Comparison of ENCODE assay signal across 19 cellular contexts in genomic region chr19:54312011-54312410, GRCh38. TPM values are rescaled to one million over a fixed set of nuclear protein-coding genes. Genes with fewer than 3 reads are reported as not detected.
DNase-seq lines count a peak whose midpoint lies in the region; ATAC-seq, FAIRE-seq and TF ChIP-seq lines count a peak whose summit lies in the region.
"Had no signal": no experiment of that assay in that cellular context is flagged by ENCODE, and none has a peak within 500 bp of the region (broad histone marks: within the 10 kb centered on the region; RNA-seq: fewer than 3 reads in every experiment).

No MANE protein-coding gene starts in this region.

- TF ChIP-seq POLR2A in A549 (IDR thresholded peaks at IDR 0.05; ENCODE audit: low read length): no peak

- H3K4me1 ChIP-seq in A549 (no peaks in the 10 kb centered on the region), lower lobe of right lung (no peaks in the 10 kb centered on the region), foreskin keratinocyte (no peaks in the 10 kb centered on the region)
- H3K4me1 ChIP-seq: Caco-2, HAP-1 had no signal

- H3K9me3 Mint-ChIP-seq in CD14-positive monocyte: peaks cover 0 to 7% (median 0%) of the 10 kb centered on the region in 7 donors
- no peaks in the 10 kb centered on the region for H3K9me3 Mint-ChIP-seq in effector memory CD8-positive, alpha-beta T cell
- H3K9me3 Mint-ChIP-seq: CD8-positive, alpha-beta memory T cell had no signal

- TF ChIP-seq EP300 in A549 (IDR thresholded peaks at IDR 0.05): no peak

- POLR2A ChIA-PET in A549 (lab: Yijun Ruan, JAX): no interaction called here

- H3K9me3 ChIP-seq in A549 (no peaks in the 10 kb centered on the region), lower lobe of right lung (no peaks in the 10 kb centered on the region)
- H3K9me3 ChIP-seq: Caco-2, HAP-1 had no signal

- DNase-seq in A549 (ENCODE audit: low read depth in 1 of 2, low spot score in 1 of 2): no peak
- DNase-seq in CD14-positive monocyte (ENCODE audit: low spot score): no peak
- DNase-seq in lower lobe of right lung: no peak
- peak; percentile 56 for DNase-seq in posterior vena cava (ENCODE audit: low spot score)
- no peak for DNase-seq in effector memory CD8-positive, alpha-beta T cell
- DNase-seq in NCI-H82 (lab: John Stamatoyannopoulos, UW): no peak
- DNase-seq in foreskin keratinocyte: no peak
- no peak for DNase-seq in NCI-H345 treated with DMSO at 0.1 percent for 48 hours (lab: John Stamatoyannopoulos, UW; ENCODE audit: unreplicated experiment)
- DNase-seq: 8988T; ACHN; Caco-2; CD8-positive, alpha-beta memory T cell; DMS53; GF-D8; GOT3 had no signal

- TF ChIP-seq CTCF in A549 (IDR thresholded peaks at IDR 0.05) (no peak), CD14-positive monocyte (IDR thresholded peaks at IDR 0.05) (no peak), lower lobe of right lung (IDR thresholded peaks at IDR 0.05) (no peak), foreskin keratinocyte (conservative IDR thresholded peaks at IDR 0.05) (no peak)

- no peak overlapping the region for H3K4me2 ChIP-seq in A549

- no peak overlapping the region for H3K27ac ChIP-seq in A549
- H3K27ac ChIP-seq in lower lobe of right lung: peak overlapping the region; percentile 58
- H3K27ac ChIP-seq in foreskin keratinocyte: no peak overlapping the region

- no peak for FAIRE-seq in A549 (lab: Jason Lieb, UNC)
- FAIRE-seq: GM19239, HepG2, HTR-8/SVneo had no signal

- WGBS in A549 (ENCODE audit: missing lambda C conversion rate): 24% methylated on average over 4 of the region's 6 CpGs

- H3K4me3 Mint-ChIP-seq in CD14-positive monocyte: peak overlapping the region; percentile 97 to 98
- H3K4me3 Mint-ChIP-seq in effector memory CD8-positive, alpha-beta T cell: no peak overlapping the region
- H3K4me3 Mint-ChIP-seq: CD8-positive, alpha-beta memory T cell had no signal

- no peak overlapping the region for H3K4me3 ChIP-seq in A549
- peak overlapping the region; percentile 25 for H3K4me3 ChIP-seq in lower lobe of right lung
- H3K4me3 ChIP-seq: HAP-1 had no signal

- CTCF ChIA-PET in A549 (lab: Yijun Ruan, JAX): interaction anchor here (1.4 to 2.0 kb wide), 2 partner anchors 79 kb away, joined by 4 to 8 read pairs; no protein-coding TSS in a partner anchor

- H3K27me3 ChIP-seq in lower lobe of right lung (ENCODE audit: low read depth) (peaks cover 31% of the 10 kb centered on the region), foreskin keratinocyte (no peaks in the 10 kb centered on the region)

- H3K27me3 Mint-ChIP-seq in CD14-positive monocyte (ENCODE audit: low read depth in 3 of 3): peaks cover 3 to 6% (median 4%) of the 10 kb centered on the region in 3 donors
- peaks cover 50 to 78% of the 10 kb centered on the region in 2 donors for H3K27me3 Mint-ChIP-seq in effector memory CD8-positive, alpha-beta T cell

- peak overlapping the region; percentile 97 to 100 (median 98) for H3K27ac Mint-ChIP-seq in CD14-positive monocyte
- no peak overlapping the region for H3K27ac Mint-ChIP-seq in effector memory CD8-positive, alpha-beta T cell

- no peak for TF ChIP-seq RAD21 in A549 (conservative IDR thresholded peaks at IDR 0.05 in 1 of 2, IDR thresholded peaks at IDR 0.05 in 1 of 2)

- ATAC-seq in A549: peak; percentile 14 to 28; a peak in 1 of 6 replicates
- no peak for ATAC-seq in lower lobe of right lung
- no peak for ATAC-seq in effector memory CD8-positive, alpha-beta T cell (replicated peaks)
- no peak for ATAC-seq in foreskin keratinocyte
- ATAC-seq: HepG2 had no signal

- peaks cover 39 to 45% of the 10 kb centered on the region in 2 donors for H3K36me3 Mint-ChIP-seq in CD14-positive monocyte
- peaks cover 2% of the 10 kb centered on the region for H3K36me3 Mint-ChIP-seq in effector memory CD8-positive, alpha-beta T cell (ENCODE audit: insufficient read depth)
- H3K36me3 Mint-ChIP-seq: CD8-positive, alpha-beta memory T cell had no signal

- intact Hi-C loops in CD14-positive monocyte (cut with micrococcal nuclease): loop anchor here (5.0 to 10.0 kb wide), 2 partner anchors 35 to 47 kb away; no protein-coding TSS in a partner anchor
- intact Hi-C loops in lower lobe of right lung (cut with DNase I): no loop called here
- intact Hi-C loops in posterior vena cava (cut with DNase I): no loop called here

- H3K4me1 Mint-ChIP-seq in CD14-positive monocyte: peaks cover 68% of the 10 kb centered on the region
- H3K4me1 Mint-ChIP-seq in effector memory CD8-positive, alpha-beta T cell (ENCODE audit: low read depth in 2 of 2): peaks cover 0 to 2% of the 10 kb centered on the region in 2 donors
- H3K4me1 Mint-ChIP-seq: CD8-positive, alpha-beta memory T cell had no signal

- H3K36me3 ChIP-seq in lower lobe of right lung: no peaks in the 10 kb centered on the region
- H3K36me3 ChIP-seq: HAP-1 had no signal

TF ChIP-seq in A549, 52 proteins besides CTCF, POLR2A, EP300 and RAD21 (continues in another document):
- TF ChIP-seq CBX8 (IDR thresholded peaks at IDR 0.05): no peak
- TF ChIP-seq EHMT2 (IDR thresholded peaks at IDR 0.05; ENCODE audit: low read depth): no peak
- no peak for TF ChIP-seq BHLHE40 (IDR thresholded peaks at IDR 0.05; ENCODE audit: low read depth, low read length)
- no peak for TF ChIP-seq JUN (IDR thresholded peaks at IDR 0.05)
- TF ChIP-seq EHF (CRISPR knock-in tag; IDR thresholded peaks at IDR 0.05): no peak
- TF ChIP-seq CEBPB (IDR thresholded peaks at IDR 0.05): no peak
- TF ChIP-seq HOXB5 (CRISPR knock-in tag; IDR thresholded peaks at IDR 0.05): no peak
- TF ChIP-seq, protein P1, sequence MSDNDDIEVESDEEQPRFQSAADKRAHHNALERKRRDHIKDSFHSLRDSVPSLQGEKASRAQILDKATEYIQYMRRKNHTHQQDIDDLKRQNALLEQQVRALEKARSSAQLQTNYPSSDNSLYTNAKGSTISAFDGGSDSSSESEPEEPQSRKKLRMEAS (IDR thresholded peaks at IDR 0.05): no peak
- TF ChIP-seq BCL3 (IDR thresholded peaks at IDR 0.05): no peak
- no peak for TF ChIP-seq HEYL (CRISPR knock-in tag; IDR thresholded peaks at IDR 0.05)

RNA-seq across cellular contexts. Expression of gene LILRA5, which starts 1.0 kb away (rescaled TPM):
- polyA plus RNA-seq in A549 (2011; rRNA removed) (not detected in 2 replicates), A549 (2017; fragmentation: RNase III; extraction: RNeasy Plus Mini Kit Qiagen cat#74134 plus additional on column Dnase treatment) (not detected in 3 replicates), CD14-positive monocyte (100 to 1,000 TPM; 516 to 580 TPM), foreskin keratinocyte (not detected in 2 replicates)
- polyA plus RNA-seq in A549 (2012; cell fraction: cytosol; rRNA removed): not detected in 2 replicates
- not detected in 2 replicates for polyA plus RNA-seq in A549 (2012; cell fraction: nucleus; rRNA removed)
- polyA minus RNA-seq in A549 (2011; rRNA and poly(A)+ RNA removed): not detected in 2 replicates
- total RNA-seq in lower lobe of right lung (21.9 TPM), posterior vena cava (10 to 100 TPM in 1 of 2 donors, 1 to 10 TPM in 1; 6.2 to 11.7 TPM), foreskin keratinocyte (not detected in 2 replicates)
- total RNA-seq: Caco-2; CD8-positive, alpha-beta memory T cell; HepG2 had no signal
- polyA plus RNA-seq: CD8-positive, alpha-beta memory T cell; HepG2 had no signal

RNA-seq across cellular contexts. Expression of gene LILRA4, which starts 27.0 kb away (rescaled TPM):
- polyA plus RNA-seq in A549 (2011; rRNA removed) (not detected in 2 replicates), A549 (2017; fragmentation: RNase III; extraction: RNeasy Plus Mini Kit Qiagen cat#74134 plus additional on column Dnase treatment) (not detected in 3 replicates), CD14-positive monocyte (1 to 10 TPM; 2.2 to 3.4 TPM), foreskin keratinocyte (not detected in 2 replicates)
- not detected in 2 replicates for polyA plus RNA-seq in A549 (2012; cell fraction: cytosol; rRNA removed)
- polyA plus RNA-seq in A549 (2012; cell fraction: nucleus; rRNA removed): not detected in 2 replicates
- not detected in 2 replicates for polyA minus RNA-seq in A549 (2011; rRNA and poly(A)+ RNA removed)
- total RNA-seq in lower lobe of right lung (6.6 TPM), posterior vena cava (under 1 TPM in 1 of 2 donors, not detected in 1; 0.57 TPM), foreskin keratinocyte (not detected in 2 replicates)
- total RNA-seq: Caco-2; CD8-positive, alpha-beta memory T cell; HepG2 had no signal
- polyA plus RNA-seq: CD8-positive, alpha-beta memory T cell had no signal

RNA-seq across cellular contexts. Expression of gene LILRB2, which starts 31.1 kb away (rescaled TPM):
- polyA plus RNA-seq in A549 (2011; rRNA removed) (not detected in 2 replicates), A549 (2017; fragmentation: RNase III; extraction: RNeasy Plus Mini Kit Qiagen cat#74134 plus additional on column Dnase treatment) (not detected in 3 replicates), CD14-positive monocyte (100 to 1,000 TPM; 111 to 172 TPM), foreskin keratinocyte (not detected in 2 replicates)
- not detected in 2 replicates for polyA plus RNA-seq in A549 (2012; cell fraction: cytosol; rRNA removed)
- not detected in 2 replicates for polyA plus RNA-seq in A549 (2012; cell fraction: nucleus; rRNA removed)
- polyA minus RNA-seq in A549 (2011; rRNA and poly(A)+ RNA removed): not detected in 2 replicates
- total RNA-seq in lower lobe of right lung (26.1 TPM), posterior vena cava (10 to 100 TPM in 1 of 2 donors, 1 to 10 TPM in 1; 7.3 to 12.9 TPM), foreskin keratinocyte (not detected in 2 replicates)
- total RNA-seq: Caco-2, HepG2 had no signal
- polyA plus RNA-seq: CD8-positive, alpha-beta memory T cell; HepG2 had no signal

RNA-seq across cellular contexts. Expression of gene LAIR1, which starts 52.7 kb away (rescaled TPM):
- polyA plus RNA-seq in A549 (2011; rRNA removed): not detected in 2 replicates
- polyA plus RNA-seq in A549 (2012; cell fraction: cytosol; rRNA removed): not detected in 2 replicates
- 0.01 TPM in 1 of 2 replicates, not detected in the other for polyA plus RNA-seq in A549 (2012; cell fraction: nucleus; rRNA removed)
- not detected in 3 replicates for polyA plus RNA-seq in A549 (2017; fragmentation: RNase III; extraction: RNeasy Plus Mini Kit Qiagen cat#74134 plus additional on column Dnase treatment)
- polyA minus RNA-seq in A549 (2011; rRNA and poly(A)+ RNA removed): not detected in 2 replicates
- 10 to 100 TPM; 48.0 to 73.8 TPM for polyA plus RNA-seq in CD14-positive monocyte
- 176 TPM for total RNA-seq in lower lobe of right lung
- 10 to 100 TPM; 18.3 to 42.2 TPM for total RNA-seq in posterior vena cava
- not detected in 2 replicates for total RNA-seq in foreskin keratinocyte
- polyA plus RNA-seq in foreskin keratinocyte: not detected in 2 replicates
- total RNA-seq: Caco-2 had no signal

RNA-seq across cellular contexts. Expression of gene LILRB5, which starts 54.9 kb away (rescaled TPM):
- polyA plus RNA-seq in A549 (2011; rRNA removed): not detected in 2 replicates
- not detected in 2 replicates for polyA plus RNA-seq in A549 (2012; cell fraction: cytosol; rRNA removed)
- 0.02 and 0.06 TPM in 2 replicates for polyA plus RNA-seq in A549 (2012; cell fraction: nucleus; rRNA removed)
- polyA plus RNA-seq in A549 (2017; fragmentation: RNase III; extraction: RNeasy Plus Mini Kit Qiagen cat#74134 plus additional on column Dnase treatment): not detected in 3 replicates
- not detected in 2 replicates for polyA minus RNA-seq in A549 (2011; rRNA and poly(A)+ RNA removed)
- polyA plus RNA-seq in CD14-positive monocyte: under 1 TPM; 0.14 to 0.17 TPM
- 16.0 TPM for total RNA-seq in lower lobe of right lung
- total RNA-seq in posterior vena cava: 10 to 100 TPM; 14.9 to 22.5 TPM
- not detected in 2 replicates for total RNA-seq in foreskin keratinocyte
- polyA plus RNA-seq in foreskin keratinocyte: not detected in 2 replicates
- total RNA-seq: Caco-2, HepG2 had no signal
- polyA plus RNA-seq: CD8-positive, alpha-beta memory T cell; HepG2 had no signal

Comparison
In these comparisons a context has a peak if more than half of its experiments do, and no peak if none do; other contexts are left out.
1. ATAC-seq: peak in A549 (2 of 2); none in lower lobe of right lung (0 of 2), effector memory CD8-positive, alpha-beta T cell (single experiment) and foreskin keratinocyte (single experiment).
2. H3K27ac Mint-ChIP-seq: peak in CD14-positive monocyte (7 of 7); none in effector memory CD8-positive, alpha-beta T cell (0 of 2).
3. H3K4me3 Mint-ChIP-seq: peak in CD14-positive monocyte (2 of 2); none in effector memory CD8-positive, alpha-beta T cell (0 of 2).
4. intact Hi-C loops: an anchor here in CD14-positive monocyte (5.0 to 10.0 kb wide); none called in lower lobe of right lung and posterior vena cava.